1 cellular context compared by ENCODE assay signal in genomic region chr1:146007048-146007784, GRCh38.
TF ChIP-seq lines count a peak whose summit lies in the region.

No MANE protein-coding gene starts in this region.

TF ChIP-seq in K562, 482 proteins besides CTCF, POLR2A, EP300 and RAD21 (continued from another document and continues in another):
- no peak for TF ChIP-seq CCNT2 (IDR thresholded peaks at IDR 0.05; ENCODE audit: borderline replicate concordance, extremely low read depth, insufficient read length, low read depth, low read length)
- TF ChIP-seq RFX5 (IDR thresholded peaks at IDR 0.05; ENCODE audit: low read depth, low read length) = 0 out of 2 replicates have a peak, but pooled peaks have one; percentile 50
- TF ChIP-seq CREB3 (tag; conservative IDR thresholded peaks at IDR 0.05; ENCODE audit: low read depth) = no peak
- TF ChIP-seq KLF13 (tag; IDR thresholded peaks at IDR 0.05; ENCODE audit: borderline replicate concordance, low read depth) = no peak
- no peak for TF ChIP-seq TCF7 (IDR thresholded peaks at IDR 0.05; ENCODE audit: borderline replicate concordance)
- no peak for TF ChIP-seq HIVEP1 (CRISPR knock-in tag; IDR thresholded peaks at IDR 0.05)
- no peak for TF ChIP-seq SAP30 (IDR thresholded peaks at IDR 0.05; ENCODE audit: borderline replicate concordance, insufficient read depth, low read depth, low read length, poor library complexity, severe bottlenecking)
- TF ChIP-seq KAT2B (IDR thresholded peaks at IDR 0.05; ENCODE audit: low read depth, low read length) = no peak
- TF ChIP-seq ZNF79 (CRISPR knock-in tag; IDR thresholded peaks at IDR 0.05; ENCODE audit: low read depth) = no peak
- no peak for TF ChIP-seq ATF2 (CRISPR knock-in tag; IDR thresholded peaks at IDR 0.05)
- no peak for TF ChIP-seq THRB (CRISPR knock-in tag; conservative IDR thresholded peaks at IDR 0.05)
- TF ChIP-seq ZNF717 (CRISPR knock-in tag; IDR thresholded peaks at IDR 0.05) = no peak
- no peak for TF ChIP-seq POLR3A (IDR thresholded peaks at IDR 0.05; ENCODE audit: borderline replicate concordance, extremely low read depth, insufficient read depth, insufficient read length)
- no peak for TF ChIP-seq ZNF764 (CRISPR knock-in tag; IDR thresholded peaks at IDR 0.05; ENCODE audit: low read depth)
- TF ChIP-seq SMARCA5 (IDR thresholded peaks at IDR 0.05) = no peak
- TF ChIP-seq BCL6 (CRISPR knock-in tag; IDR thresholded peaks at IDR 0.05) = no peak
- no peak for TF ChIP-seq PCBP2 (IDR thresholded peaks at IDR 0.05; ENCODE audit: low read depth, low read length, poor library complexity, severe bottlenecking)
- peak; percentile 64; the same call in 1 of the 2 replicates for TF ChIP-seq ZNF766 (CRISPR knock-in tag; conservative IDR thresholded peaks at IDR 0.05)
- TF ChIP-seq SIN3A (IDR thresholded peaks at IDR 0.05; ENCODE audit: borderline replicate concordance in 2 of 2, control insufficient read depth in 1 of 2, low read depth in 2 of 2, low read length in 2 of 2) = no peak
- TF ChIP-seq IRF2 (CRISPR knock-in tag; IDR thresholded peaks at IDR 0.05) = no peak
- TF ChIP-seq CC2D1A (IDR thresholded peaks at IDR 0.05) = peak; percentile 10; the same call in 1 of the 2 replicates
- TF ChIP-seq KAT7 (CRISPR knock-in tag; IDR thresholded peaks at IDR 0.05; ENCODE audit: borderline replicate concordance) = no peak
- TF ChIP-seq PKNOX1 (IDR thresholded peaks at IDR 0.05) = no peak
- no peak for TF ChIP-seq RFX7 (CRISPR knock-in tag; IDR thresholded peaks at IDR 0.05)
- TF ChIP-seq ATF1 (CRISPR knock-in tag; IDR thresholded peaks at IDR 0.05) = no peak
- peak; percentile 17; the same call in 1 of the 2 replicates for TF ChIP-seq ATF1 (tag; IDR thresholded peaks at IDR 0.05)
- TF ChIP-seq ZNF12 (CRISPR knock-in tag; IDR thresholded peaks at IDR 0.05) = no peak
- TF ChIP-seq ILF3 (IDR thresholded peaks at IDR 0.05; ENCODE audit: borderline replicate concordance) = no peak
- no peak for TF ChIP-seq HMG20A (CRISPR knock-in tag; conservative IDR thresholded peaks at IDR 0.05)
- TF ChIP-seq E2F3 (CRISPR knock-in tag; IDR thresholded peaks at IDR 0.05) = no peak
- TF ChIP-seq ZNF436 (CRISPR knock-in tag; IDR thresholded peaks at IDR 0.05) = no peak
- TF ChIP-seq PREB (CRISPR knock-in tag; IDR thresholded peaks at IDR 0.05) = no peak
- no peak; a peak in 1 of 4 replicates for TF ChIP-seq NRF1 (conservative IDR thresholded peaks at IDR 0.05 in 1 of 2, IDR thresholded peaks at IDR 0.05 in 1 of 2)
- TF ChIP-seq ZNF449 (CRISPR knock-in tag; IDR thresholded peaks at IDR 0.05) = no peak
- no peak for TF ChIP-seq ZBTB2 (IDR thresholded peaks at IDR 0.05)
- no peak for TF ChIP-seq PURB (CRISPR knock-in tag; IDR thresholded peaks at IDR 0.05; ENCODE audit: low read depth)
- TF ChIP-seq MITF (IDR thresholded peaks at IDR 0.05) = no peak
- TF ChIP-seq SRSF9 (IDR thresholded peaks at IDR 0.05; ENCODE audit: borderline replicate concordance, low read depth, low read length) = no peak
- TF ChIP-seq ZNF589 (CRISPR knock-in tag; IDR thresholded peaks at IDR 0.05; ENCODE audit: low read depth) = no peak
- no peak for TF ChIP-seq NR2C2 (CRISPR knock-in tag; IDR thresholded peaks at IDR 0.05)
- peak; percentile 10; the same call in 1 of the 2 replicates for TF ChIP-seq NR2C2 (tag; IDR thresholded peaks at IDR 0.05)
- TF ChIP-seq SMC3 (conservative IDR thresholded peaks at IDR 0.05; ENCODE audit: insufficient read depth, low read depth, low read length) = peak; percentile 73
- TF ChIP-seq ZFP36 (IDR thresholded peaks at IDR 0.05; ENCODE audit: low read depth, low read length, partially characterized antibody) = no peak
- TF ChIP-seq SRSF7 (optimal IDR thresholded peaks at IDR 0.05; ENCODE audit: low read depth, low read length) = no peak
- TF ChIP-seq ZNF561 (CRISPR knock-in tag; conservative IDR thresholded peaks at IDR 0.05) = no peak
- no peak for TF ChIP-seq PHB (CRISPR knock-in tag; IDR thresholded peaks at IDR 0.05)
- TF ChIP-seq FIP1L1 (IDR thresholded peaks at IDR 0.05; ENCODE audit: low read depth, low read length, poor library complexity, severe bottlenecking) = no peak
- TF ChIP-seq TAF15 (IDR thresholded peaks at IDR 0.05; ENCODE audit: low read depth, low read length) = no peak
- TF ChIP-seq SOX6 (IDR thresholded peaks at IDR 0.05) = peak; percentile 57; the same call in 1 of the 2 replicates
- TF ChIP-seq NCOA6 (IDR thresholded peaks at IDR 0.05) = no peak
- no peak for TF ChIP-seq ZNF280A (IDR thresholded peaks at IDR 0.05; ENCODE audit: low read depth, partially characterized antibody)
- TF ChIP-seq ZFP91 (CRISPR knock-in tag; IDR thresholded peaks at IDR 0.05) = no peak
- TF ChIP-seq ZBTB12 (CRISPR knock-in tag; IDR thresholded peaks at IDR 0.05) = no peak
- no peak for TF ChIP-seq CBX5 (IDR thresholded peaks at IDR 0.05; ENCODE audit: borderline replicate concordance, low read depth)
- TF ChIP-seq BDP1 (IDR thresholded peaks at IDR 0.05; ENCODE audit: insufficient read depth, insufficient read length) = no peak
- TF ChIP-seq SP1 (CRISPR knock-in tag; IDR thresholded peaks at IDR 0.05) = no peak
- TF ChIP-seq ZBTB9 (CRISPR knock-in tag; IDR thresholded peaks at IDR 0.05) = no peak
